In the genomic region with DNA sequence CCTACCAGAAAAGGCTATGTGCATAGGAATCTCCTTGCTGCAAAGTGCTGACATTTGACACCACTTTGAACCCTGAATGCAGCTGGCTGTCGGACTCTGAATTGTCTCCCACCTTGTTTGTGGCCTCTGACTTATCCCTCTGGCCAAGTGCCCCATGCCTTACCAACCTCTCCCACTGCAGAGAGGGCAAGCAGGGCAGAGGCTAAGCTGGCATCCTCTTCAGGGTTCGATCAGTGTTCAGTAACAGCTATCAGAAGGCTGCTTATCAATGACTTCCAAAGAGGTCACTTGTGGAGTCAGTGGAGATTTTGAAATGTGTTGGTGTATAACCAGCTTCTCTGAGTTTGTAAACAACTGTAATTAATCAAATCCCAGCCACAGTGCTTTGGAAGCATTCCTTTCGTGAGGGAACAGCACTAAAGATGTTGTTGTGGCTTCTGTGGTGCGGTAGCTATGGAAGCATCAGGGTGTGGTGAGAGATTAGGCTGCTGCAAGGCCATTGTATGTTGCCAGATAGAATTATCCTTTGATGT, we compare ENCODE assay signal across 15 cellular contexts. TPM values are rescaled to one million over a fixed set of nuclear protein-coding genes. Genes with fewer than 3 reads are reported as not detected.
DNase-seq lines count a peak whose midpoint lies in the region; ATAC-seq and TF ChIP-seq lines count a peak whose summit lies in the region.
"Had no signal": no experiment of that assay in that cellular context is flagged by ENCODE, and none has a peak within 500 bp of the region (broad histone marks: within the 10 kb centered on the region; RNA-seq: fewer than 3 reads in every experiment).

No MANE protein-coding gene starts in this region.

- H3K4me3 Mint-ChIP-seq in T-helper 17 cell = no peak overlapping the region
- no peak overlapping the region for H3K4me3 Mint-ChIP-seq in naive thymus-derived CD4-positive, alpha-beta T cell
- H3K4me3 Mint-ChIP-seq: activated CD4-positive, alpha-beta memory T cell treated with anti-CD3 and anti-CD28 coated beads for 36 hours had no signal

- no peak overlapping the region for H3K4me3 ChIP-seq in mesenchymal stem cell (ENCODE audit: insufficient read depth in 1 of 2, low read depth in 1 of 2, low read length in 2 of 2)
- no peak overlapping the region for H3K4me3 ChIP-seq in stomach
- H3K4me3 ChIP-seq in naive thymus-derived CD4-positive, alpha-beta T cell (ENCODE audit: low read length) = no peak overlapping the region
- H3K4me3 ChIP-seq: hepatocyte, prostate gland had no signal

- H3K27ac Mint-ChIP-seq in T-helper 17 cell = no peak overlapping the region
- H3K27ac Mint-ChIP-seq in naive thymus-derived CD4-positive, alpha-beta T cell = no peak overlapping the region
- H3K27ac Mint-ChIP-seq: activated CD4-positive, alpha-beta memory T cell treated with anti-CD3 and anti-CD28 coated beads for 36 hours had no signal

- H3K4me1 ChIP-seq in mesenchymal stem cell (ENCODE audit: control insufficient read depth, insufficient read depth, low read depth, low read length) = peaks cover 8% of the 10 kb centered on the region
- peaks cover 0 to 3% (median 0%) of the 10 kb centered on the region in 4 donors for H3K4me1 ChIP-seq in stomach
- no peaks in the 10 kb centered on the region for H3K4me1 ChIP-seq in naive thymus-derived CD4-positive, alpha-beta T cell (ENCODE audit: control insufficient read depth in 2 of 2, insufficient read depth in 2 of 2, low read length in 2 of 2)
- H3K4me1 ChIP-seq: prostate gland had no signal

- DNase-seq in EH (ENCODE audit: low read depth) (peak; percentile 47), LHCN-M2 (ENCODE audit: low read depth) (peak; percentile 84), epidermal melanocyte (ENCODE audit: insufficient read length, low spot score) (peak; percentile 35), mesenchymal stem cell (peak; percentile 79), T-helper 17 cell (no peak), stomach (no peak)
- DNase-seq in naive thymus-derived CD4-positive, alpha-beta T cell = no peak
- DNase-seq: activated CD4-positive, alpha-beta memory T cell treated with anti-CD3 and anti-CD28 coated beads for 36 hours; DMS79 treated with DMSO at 0.1 percent for 48 hours; NCI-H1092 treated with DMSO at 0.1 percent for 48 hours; NCI-H510A; stimulated activated naive CD8-positive, alpha-beta T cell treated with anti-CD3 and anti-CD28 coated beads, Interleukin-15, Interleukin-2, amounts not matched to agents 100 U/mL and 50 U/mL, for 24 hours had no signal

- no peak overlapping the region for H2AK5ac ChIP-seq in mesenchymal stem cell (ENCODE audit: low read length, severe bottlenecking)

- WGBS in mesenchymal stem cell = 21% methylated on average over 4 of the region's 4 CpGs
- WGBS in stomach, 5 donors = 44 to 65% (median 49%) methylated on average over 4 of the region's 4 CpGs

- TF ChIP-seq EP300 in stomach (IDR thresholded peaks at IDR 0.05) = no peak

- H3K23ac ChIP-seq in mesenchymal stem cell (ENCODE audit: low read length in 2 of 2) = no peak overlapping the region

- no peak overlapping the region for H4K8ac ChIP-seq in mesenchymal stem cell (ENCODE audit: low read length)

- intact Hi-C loops in stomach (cut with DNase I; ENCODE audit: low total_unique reads) = no loop called here
- intact Hi-C loops in naive thymus-derived CD4-positive, alpha-beta T cell (cut with micrococcal nuclease) = no loop called here

- peaks cover 1% of the 10 kb centered on the region for H3K9me3 ChIP-seq in mesenchymal stem cell (ENCODE audit: control insufficient read depth, low read length)
- no peaks in the 10 kb centered on the region for H3K9me3 ChIP-seq in T-helper 17 cell (ENCODE audit: control insufficient read depth, low read length, poor library complexity, severe bottlenecking)
- H3K9me3 ChIP-seq in stomach = peaks cover 0 to 2% (median under 1%) of the 10 kb centered on the region in 4 donors
- peaks cover 0 to under 1% (median 0%) of the 10 kb centered on the region in 3 experiments for H3K9me3 ChIP-seq in naive thymus-derived CD4-positive, alpha-beta T cell (ENCODE audit: control insufficient read depth in 2 of 3, low read length in 3 of 3)
- H3K9me3 ChIP-seq: prostate gland had no signal

- CTCF ChIA-PET in naive thymus-derived CD4-positive, alpha-beta T cell (lab: Charles Lee) = no interaction called here

- H3K27ac ChIP-seq in mesenchymal stem cell (ENCODE audit: low read length, poor library complexity, severe bottlenecking) = no peak overlapping the region
- H3K27ac ChIP-seq in stomach = no peak overlapping the region
- no peak overlapping the region for H3K27ac ChIP-seq in naive thymus-derived CD4-positive, alpha-beta T cell (ENCODE audit: low read depth, low read length)
- H3K27ac ChIP-seq: hepatocyte, prostate gland had no signal

- H3K9me3 Mint-ChIP-seq in naive thymus-derived CD4-positive, alpha-beta T cell = peaks cover 0 to 7% (median 3%) of the 10 kb centered on the region in 11 donors

- H3K4me2 ChIP-seq in mesenchymal stem cell (ENCODE audit: low read length, poor library complexity, severe bottlenecking) = no peak overlapping the region
- H3K4me2 ChIP-seq: hepatocyte had no signal

- no peak overlapping the region for H4K91ac ChIP-seq in mesenchymal stem cell (ENCODE audit: low read length)

- no peak overlapping the region for H3K9ac ChIP-seq in mesenchymal stem cell (ENCODE audit: low read length)

- POLR2A ChIA-PET in naive thymus-derived CD4-positive, alpha-beta T cell (lab: Charles Lee) = no interaction called here

- TF ChIP-seq POLR2A in stomach (IDR thresholded peaks at IDR 0.05) = no peak

- H3K36me3 ChIP-seq in mesenchymal stem cell (ENCODE audit: control insufficient read depth in 1 of 2, insufficient read depth in 2 of 2, low read depth in 1 of 2, low read length in 2 of 2) = no peaks in the 10 kb centered on the region
- H3K36me3 ChIP-seq in stomach = no peaks in the 10 kb centered on the region
- H3K36me3 ChIP-seq in naive thymus-derived CD4-positive, alpha-beta T cell (ENCODE audit: control insufficient read depth in 2 of 3, insufficient read depth in 3 of 3, low read length in 3 of 3) = no peaks in the 10 kb centered on the region
- H3K36me3 ChIP-seq: prostate gland had no signal

- no peak overlapping the region for H2BK120ac ChIP-seq in mesenchymal stem cell (ENCODE audit: low read depth, low read length)

- no peak for TF ChIP-seq CTCF in stomach (IDR thresholded peaks at IDR 0.05)

- no peak overlapping the region for H2BK15ac ChIP-seq in mesenchymal stem cell (ENCODE audit: low read depth, poor library complexity, severe bottlenecking)

- no peak for ATAC-seq in HG03342 (IDR thresholded peaks at IDR 0.05; ENCODE audit: unreplicated experiment)
- no peak for ATAC-seq in T-helper 17 cell
- ATAC-seq in naive thymus-derived CD4-positive, alpha-beta T cell = no peak
- ATAC-seq: stimulated activated naive CD8-positive, alpha-beta T cell treated with anti-CD3 and anti-CD28 coated beads, Interleukin-15, Interleukin-2, amounts not matched to agents 100 U/mL and 50 U/mL, for 24 hours had no signal

- no peak overlapping the region for H2BK5ac ChIP-seq in mesenchymal stem cell (ENCODE audit: low read depth, low read length, poor library complexity, severe bottlenecking)

- H3K14ac ChIP-seq in mesenchymal stem cell (ENCODE audit: low read length in 2 of 2) = no peak overlapping the region

- H3K18ac ChIP-seq in mesenchymal stem cell (ENCODE audit: low read depth in 1 of 2, low read length in 2 of 2) = peak overlapping the region in 1 of 2 experiments; percentile 25

- no peaks in the 10 kb centered on the region for H3K4me1 Mint-ChIP-seq in T-helper 17 cell
- no peaks in the 10 kb centered on the region for H3K4me1 Mint-ChIP-seq in naive thymus-derived CD4-positive, alpha-beta T cell

- H3K27me3 ChIP-seq in mesenchymal stem cell (ENCODE audit: control insufficient read depth in 1 of 2, insufficient read depth in 1 of 2, low read length in 2 of 2) (no peaks in the 10 kb centered on the region), stomach (no peaks in the 10 kb centered on the region)
- H3K27me3 ChIP-seq in naive thymus-derived CD4-positive, alpha-beta T cell (ENCODE audit: control insufficient read depth in 2 of 2, insufficient read depth in 2 of 2, low read length in 2 of 2) = no peaks in the 10 kb centered on the region
- H3K27me3 ChIP-seq: hepatocyte had no signal

- H3K27me3 Mint-ChIP-seq in T-helper 17 cell = peaks cover 8% of the 10 kb centered on the region
- H3K27me3 Mint-ChIP-seq in naive thymus-derived CD4-positive, alpha-beta T cell = peaks cover 0 to 13% (median 11%) of the 10 kb centered on the region in 5 donors

- H3K79me1 ChIP-seq in mesenchymal stem cell (replicated peaks; ENCODE audit: low read length, poor library complexity, severe bottlenecking) = no peaks in the 10 kb centered on the region

- H3K4ac ChIP-seq in mesenchymal stem cell (ENCODE audit: low read depth in 1 of 2, low read length in 2 of 2) = no peak overlapping the region

- H3K36me3 Mint-ChIP-seq in T-helper 17 cell (ENCODE audit: low read depth) = no peaks in the 10 kb centered on the region
- H3K36me3 Mint-ChIP-seq in naive thymus-derived CD4-positive, alpha-beta T cell = no peaks in the 10 kb centered on the region
- H3K36me3 Mint-ChIP-seq: activated CD4-positive, alpha-beta memory T cell treated with anti-CD3 and anti-CD28 coated beads for 36 hours had no signal

- H2AFZ ChIP-seq in mesenchymal stem cell (ENCODE audit: low read depth, low read length) = no peak overlapping the region

- no peak overlapping the region for H2BK12ac ChIP-seq in mesenchymal stem cell (ENCODE audit: low read length in 2 of 2)

RNA-seq across cellular contexts. Expression of gene BMP4, which starts 22.6 kb away (rescaled TPM):
- 2.5 and 3.7 TPM in 2 replicates for total RNA-seq in LHCN-M2 (2014; rRNA removed)
- polyA plus RNA-seq in LHCN-M2 (2012) = 22.3 TPM
- polyA plus RNA-seq in mesenchymal stem cell (2013, experiment 1 of 2) = 146 TPM
- 153 TPM for polyA plus RNA-seq in mesenchymal stem cell (2013, experiment 2 of 2)
- not detected for total RNA-seq in T-helper 17 cell
- 10 to 100 TPM; 10.3 to 76.4 (median 20.0) TPM for total RNA-seq in stomach
- polyA plus RNA-seq in stomach = 10 to 100 TPM; 12.9 to 32.5 (median 17.4) TPM
- 1 to 10 TPM in 2 of 5 experiments, under 1 TPM in 1, not detected in 2; 0.27 to 2.3 (median 1.6) TPM for total RNA-seq in naive thymus-derived CD4-positive, alpha-beta T cell
- 1 to 10 TPM in 1 of 2 donors, under 1 TPM in 1; 0.24 to 1.3 TPM for polyA plus RNA-seq in naive thymus-derived CD4-positive, alpha-beta T cell

Comparison
In these comparisons a context has a peak if more than half of its experiments do, and no peak if none do; other contexts are left out.
1. DNase-seq: peak in EH (single experiment), LHCN-M2 (single experiment), epidermal melanocyte (single experiment) and mesenchymal stem cell (single experiment); none in T-helper 17 cell (0 of 3), stomach (single experiment) and naive thymus-derived CD4-positive, alpha-beta T cell (0 of 9).